17 cellular contexts compared by ENCODE assay signal in the genomic region with DNA sequence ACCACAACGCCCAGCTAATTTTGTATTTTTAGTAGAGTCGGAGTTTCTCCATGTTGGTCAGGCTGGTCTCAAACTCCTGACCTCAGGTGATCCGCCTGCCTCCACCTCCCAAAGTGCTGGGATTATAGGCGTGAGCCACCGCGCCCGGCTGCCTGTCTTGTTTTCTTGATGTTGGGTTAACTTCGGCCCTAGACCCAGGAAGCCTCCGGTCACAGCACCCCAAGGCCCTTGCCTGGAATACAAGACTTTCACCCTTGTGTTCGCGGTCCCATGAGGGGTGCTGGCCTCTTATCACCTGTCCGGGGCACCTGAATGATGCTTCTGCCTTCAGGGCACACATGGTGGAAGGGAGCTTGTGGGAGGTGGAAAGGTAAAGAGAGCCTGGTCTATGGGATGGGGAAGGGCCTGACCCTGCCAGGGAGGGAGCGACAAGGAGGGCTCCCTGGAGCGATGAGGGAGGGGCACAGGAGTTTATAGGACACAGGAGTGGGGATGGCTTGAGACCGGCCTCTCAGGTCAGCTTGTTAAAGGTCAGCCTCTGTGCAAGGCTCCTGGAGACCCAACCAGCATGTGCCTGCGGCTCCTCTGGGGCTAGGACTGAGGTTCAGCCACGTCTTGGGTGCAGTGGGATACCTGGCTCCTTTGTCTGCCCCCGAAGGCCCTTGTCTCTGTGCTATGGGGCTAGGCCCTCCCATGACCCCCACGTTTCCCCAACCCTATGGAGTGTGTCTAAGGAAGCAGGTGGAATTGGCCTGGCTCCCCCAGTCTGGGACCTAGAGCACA. TPM values are rescaled to one million over a fixed set of nuclear protein-coding genes. Genes with fewer than 3 reads are reported as not detected.
A peak's percentile ranks its signal among the peaks of the same experiment; 100 is the strongest.
DNase-seq lines count a peak whose midpoint lies in the region; ATAC-seq lines count a peak whose summit lies in the region.
"Had no signal": no experiment of that assay in that cellular context is flagged by ENCODE, and none has a peak within 500 bp of the region (broad histone marks: within the 10 kb centered on the region; RNA-seq: fewer than 3 reads in every experiment).

No MANE protein-coding gene starts in this region.

- peaks cover 55% of the 10 kb centered on the region for H3K36me3 Mint-ChIP-seq in dendritic cell treated with granulocyte-macrophage colony-stimulating factor and Interleukin-4, amounts not matched to agents 40 ng/mL and 50 ng/mL, for 4 days (ENCODE audit: low read depth)
- H3K36me3 Mint-ChIP-seq: CD4-positive, alpha-beta memory T cell had no signal

- no peak for ATAC-seq in left ventricle myocardium superior
- no peak for ATAC-seq in left colon
- ATAC-seq: PC-3 had no signal

- H3K27me3 Mint-ChIP-seq in dendritic cell treated with granulocyte-macrophage colony-stimulating factor and Interleukin-4, amounts not matched to agents 40 ng/mL and 50 ng/mL, for 4 days = no peaks in the 10 kb centered on the region
- H3K27me3 Mint-ChIP-seq: CD4-positive, alpha-beta memory T cell had no signal

- H3K4me3 Mint-ChIP-seq in dendritic cell treated with granulocyte-macrophage colony-stimulating factor and Interleukin-4, amounts not matched to agents 40 ng/mL and 50 ng/mL, for 4 days = no peak overlapping the region

- peaks cover 59 to 81% of the 10 kb centered on the region in 2 donors for H3K4me1 ChIP-seq in mucosa of rectum (ENCODE audit: control insufficient read depth in 2 of 2, insufficient read depth in 2 of 2, low read length in 2 of 2)

- intact Hi-C loops in left ventricle myocardium superior (cut with micrococcal nuclease) (no loop called here), cardiac septum (cut with DNase I) (no loop called here), left colon (cut with DNase I, micrococcal nuclease) (no loop called here)
- intact Hi-C loops in dendritic cell treated with granulocyte-macrophage colony-stimulating factor and Interleukin-4, amounts not matched to agents 40 ng/mL and 50 ng/mL, for 4 days (cut with micrococcal nuclease) = loop anchor here (10.0 kb wide), 1 partner anchor 149 kb away; the partner anchor contains the start of gene CERK

- H3K9me3 Mint-ChIP-seq in dendritic cell treated with granulocyte-macrophage colony-stimulating factor and Interleukin-4, amounts not matched to agents 40 ng/mL and 50 ng/mL, for 4 days = no peaks in the 10 kb centered on the region
- H3K9me3 Mint-ChIP-seq: CD4-positive, alpha-beta memory T cell had no signal

- H3K36me3 ChIP-seq in mucosa of rectum (ENCODE audit: control insufficient read depth in 2 of 2, insufficient read depth in 2 of 2, low read length in 2 of 2) = no peaks in the 10 kb centered on the region

- H3K9ac ChIP-seq in mucosa of rectum (ENCODE audit: low read depth in 1 of 2, low read length in 2 of 2) = peak overlapping the region in 1 of 2 donors; percentile 65

- no peaks in the 10 kb centered on the region for H3K9me3 ChIP-seq in mucosa of rectum (ENCODE audit: control insufficient read depth in 2 of 2, low read length in 2 of 2)

- H3K27ac ChIP-seq in mucosa of rectum (ENCODE audit: low read depth in 2 of 2, low read length in 2 of 2) = peak overlapping the region; percentile 48 to 87

- peaks cover 97% of the 10 kb centered on the region for H3K4me1 Mint-ChIP-seq in dendritic cell treated with granulocyte-macrophage colony-stimulating factor and Interleukin-4, amounts not matched to agents 40 ng/mL and 50 ng/mL, for 4 days (ENCODE audit: low read depth)

- peak overlapping the region; percentile 67 for H3K27ac Mint-ChIP-seq in dendritic cell treated with granulocyte-macrophage colony-stimulating factor and Interleukin-4, amounts not matched to agents 40 ng/mL and 50 ng/mL, for 4 days
- H3K27ac Mint-ChIP-seq: CD4-positive, alpha-beta memory T cell had no signal

- H3K27me3 ChIP-seq in mucosa of rectum (ENCODE audit: control insufficient read depth in 2 of 2, insufficient read depth in 2 of 2, low read length in 2 of 2) = no peaks in the 10 kb centered on the region

- DNase-seq in left ventricle myocardium superior (peak; percentile 15), cardiac septum (ENCODE audit: low spot score) (no peak), HuH-7 (ENCODE audit: low spot score) (no peak), left colon (no peak), SW 1271 (lab: John Stamatoyannopoulos, UW) (no peak)
- DNase-seq: Calu3; CD4-positive, alpha-beta memory T cell; DMS53; Kasumi-1; MM.1S; NCI-H1092 treated with DMSO at 0.1 percent for 48 hours; NCI-H2081 treated with DMSO at 0.1 percent for 48 hours; NCI-H510A; NCI-H774; PC-3 had no signal

- H3K4me3 ChIP-seq in mucosa of rectum (ENCODE audit: low read length in 2 of 2) = no peak overlapping the region

RNA-seq across cellular contexts. Expression of gene GRAMD4, which starts 34.7 kb away (rescaled TPM):
- total RNA-seq in left ventricle myocardium superior = 94.0 TPM
- 64.8 TPM for total RNA-seq in cardiac septum
- 100 to 1,000 TPM; 178 to 213 TPM for total RNA-seq in left colon

RNA-seq across cellular contexts. Expression of gene CELSR1, which starts 48.1 kb away (rescaled TPM):
- total RNA-seq in left ventricle myocardium superior (9.7 TPM), cardiac septum (13.3 TPM), left colon (1 to 10 TPM; 1.8 to 4.9 TPM)
